ENCODE assay signal across 31 cellular contexts in the genomic region with DNA sequence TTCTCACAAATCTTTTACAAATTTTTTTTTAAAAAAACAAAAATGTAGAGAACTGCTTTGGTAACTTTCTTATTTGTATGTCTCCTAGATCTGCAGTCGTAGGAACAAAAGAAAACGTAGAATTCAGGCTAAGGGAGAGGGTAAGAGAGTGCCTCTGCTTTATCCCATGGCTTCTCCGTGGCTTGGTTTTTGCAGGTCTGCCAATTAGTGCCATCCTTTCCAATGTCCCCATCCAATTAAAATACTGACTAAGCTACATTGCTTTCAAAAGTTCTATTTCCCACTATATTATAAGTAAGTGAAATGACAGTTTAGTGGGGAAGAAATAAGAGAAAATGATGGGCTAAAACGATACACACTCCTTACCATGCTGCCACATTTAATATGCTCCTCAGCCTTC.
"Had no signal": no experiment of that assay in that cellular context is flagged by ENCODE, and none has a peak within 500 bp of the region (broad histone marks: within the 10 kb centered on the region; RNA-seq: fewer than 3 reads in every experiment).

No MANE protein-coding gene starts in this region.

- H3K36me3 Mint-ChIP-seq: neural progenitor cell; stimulated activated memory B cell treated with anti-CD40 and anti-IgM and Interleukin-4, amounts not matched to agents 10 μg/mL and 1 μg/mL and 100 μg/mL, for 72 hours had no signal

- H3K9ac ChIP-seq: neural progenitor cell had no signal

- DNase-seq: heart right ventricle; hippocampal formation; kidney glomerular epithelial cell; left cardiac atrium; left lung; lower lobe of right lung; mammary epithelial cell; mesenchymal stem cell; naive thymus-derived CD8-positive, alpha-beta T cell; occipital lobe; ovary; right lobe of liver; stimulated activated CD4-positive, alpha-beta T cell treated with anti-CD3 and anti-CD28 coated beads, Interleukin-1b, Interleukin-23, amount 100 ng/mL, for 48 hours; stimulated activated CD4-positive, alpha-beta T cell treated with anti-CD3 and anti-CD28 coated beads, Interleukin-2, amount 100 ng/mL, for 48 hours; stimulated activated CD4-positive, alpha-beta T cell treated with anti-CD3 and anti-CD28 coated beads, Interleukin-4, amount 100 ng/mL, for 4 hours; stimulated activated CD8-positive, alpha-beta memory T cell treated with anti-CD3 and anti-CD28 coated beads, Interleukin-4, amount 100 ng/mL, for 48 hours; stimulated activated naive CD4-positive, alpha-beta T cell treated with Interleukin-2 at 50 U/mL for 16 hours; stimulated activated naive CD8-positive, alpha-beta T cell treated with anti-CD3 and anti-CD28 coated beads, Interleukin-15, amount 100 ng/mL, for 72 hours; substantia nigra; trophoblast cell; upper lobe of right lung had no signal

- H2AFZ ChIP-seq: neural progenitor cell had no signal

- H3K36me3 ChIP-seq: heart right ventricle, left lung, lower lobe of right lung, neural progenitor cell, neutrophil, ovary, right atrium auricular region, right lobe of liver, upper lobe of right lung had no signal

- H3K9me3 Mint-ChIP-seq: stimulated activated memory B cell treated with anti-CD40 and anti-IgM and Interleukin-4, amounts not matched to agents 10 μg/mL and 1 μg/mL and 100 μg/mL, for 72 hours; stimulated activated naive CD8-positive, alpha-beta T cell treated with anti-CD3 and anti-CD28 coated beads, Interleukin-15, amount 100 ng/mL, for 72 hours had no signal

- H3K27ac ChIP-seq: heart right ventricle, left lung, lower lobe of right lung, neural progenitor cell, neutrophil, ovary, right atrium auricular region, right lobe of liver, upper lobe of right lung had no signal

- H3K9me3 ChIP-seq: left lung, lower lobe of right lung, mucosa of descending colon, neutrophil, ovary, right atrium auricular region, right lobe of liver, upper lobe of right lung had no signal

- H3K4me3 ChIP-seq: heart right ventricle, left lung, lower lobe of right lung, mucosa of descending colon, neural progenitor cell, ovary, right atrium auricular region, right lobe of liver, smooth muscle cell, upper lobe of right lung had no signal

- H3K27me3 Mint-ChIP-seq: naive thymus-derived CD8-positive, alpha-beta T cell; progenitor cell of endocrine pancreas; stimulated activated memory B cell treated with anti-CD40 and anti-IgM and Interleukin-4, amounts not matched to agents 10 μg/mL and 1 μg/mL and 100 μg/mL, for 72 hours; stimulated activated naive CD8-positive, alpha-beta T cell treated with anti-CD3 and anti-CD28 coated beads, Interleukin-15, amount 100 ng/mL, for 72 hours had no signal

- H3K4me1 Mint-ChIP-seq: naive thymus-derived CD8-positive, alpha-beta T cell; stimulated activated memory B cell treated with anti-CD40 and anti-IgM and Interleukin-4, amounts not matched to agents 10 μg/mL and 1 μg/mL and 100 μg/mL, for 72 hours; stimulated activated naive CD8-positive, alpha-beta T cell treated with anti-CD3 and anti-CD28 coated beads, Interleukin-15, amount 100 ng/mL, for 72 hours had no signal

- FAIRE-seq: keratinocyte, urothelium cell line had no signal

- H3K4me2 ChIP-seq: neural progenitor cell, smooth muscle cell had no signal

- H3K4me3 Mint-ChIP-seq: naive thymus-derived CD8-positive, alpha-beta T cell; nephron; neural progenitor cell; stimulated activated memory B cell treated with anti-CD40 and anti-IgM and Interleukin-4, amounts not matched to agents 10 μg/mL and 1 μg/mL and 100 μg/mL, for 72 hours; stimulated activated naive CD8-positive, alpha-beta T cell treated with anti-CD3 and anti-CD28 coated beads, Interleukin-15, amount 100 ng/mL, for 72 hours had no signal

- ATAC-seq: heart right ventricle; left cardiac atrium; left lung; lower lobe of right lung; naive thymus-derived CD8-positive, alpha-beta T cell; right lobe of liver; stimulated activated memory B cell treated with anti-CD40 and anti-IgM and Interleukin-4, amounts not matched to agents 10 μg/mL and 1 μg/mL and 100 μg/mL, for 72 hours; stimulated activated naive CD8-positive, alpha-beta T cell treated with anti-CD3 and anti-CD28 coated beads, Interleukin-15, amount 100 ng/mL, for 72 hours; upper lobe of right lung had no signal

- H3K4me1 ChIP-seq: left lung, lower lobe of right lung, right atrium auricular region, right lobe of liver, upper lobe of right lung had no signal

- H3K27me3 ChIP-seq: heart right ventricle, left lung, neural progenitor cell, neutrophil, ovary, right atrium auricular region, right lobe of liver, upper lobe of right lung had no signal
